In genomic region chr2:237306083-237306786, GRCh38 we compare ENCODE assay signal across 27 cellular contexts.
DNase-seq lines count a peak whose midpoint lies in the region; ATAC-seq, FAIRE-seq and TF ChIP-seq lines count a peak whose summit lies in the region.
"Had no signal": no experiment of that assay in that cellular context is flagged by ENCODE, and none has a peak within 500 bp of the region (broad histone marks: within the 10 kb centered on the region; RNA-seq: fewer than 3 reads in every experiment).

No MANE protein-coding gene starts in this region.

- no peaks in the 10 kb centered on the region for H3K4me1 ChIP-seq in H1 (replicated peaks in 1 of 4; ENCODE audit: control insufficient read depth in 3 of 4, insufficient read depth in 4 of 4, low read length in 3 of 4)

- no peak overlapping the region for H3K4me2 ChIP-seq in H1 (ENCODE audit: insufficient read depth in 1 of 2, low read depth in 2 of 2, low read length in 2 of 2)

- H3K4me3 Mint-ChIP-seq in osteocyte (ENCODE audit: unreplicated experiment), result no peak overlapping the region
- H3K4me3 Mint-ChIP-seq: activated T-helper 17 cell treated with anti-CD3 and anti-CD28 coated beads, Interleukin-2, amount 50 U/mL, for 72 hours; CD8-positive, alpha-beta T cell; T-helper 1 cell treated with Interleukin-12 subunit alpha and Interleukin-12 subunit beta and Interleukin-4 antibody, amounts not matched to agents 30 μg/mL and 1 μg/mL, for 36 hours; WTC11 had no signal

- TF ChIP-seq EP300 in H1 (IDR thresholded peaks at IDR 0.05; ENCODE audit: borderline replicate concordance in 1 of 2, low read depth in 2 of 2, low read length in 2 of 2), result no peak

- no peak overlapping the region for H3K14ac ChIP-seq in H1 (ENCODE audit: insufficient read length)

- no peak overlapping the region for H3K56ac ChIP-seq in H1 (replicated peaks; ENCODE audit: insufficient read length, low read depth, low read length)

- no peak overlapping the region for H3K9ac ChIP-seq in H1 (replicated peaks in 1 of 4; ENCODE audit: extremely low read depth in 1 of 4, low read depth in 3 of 4, low read length in 3 of 4)

- no peaks in the 10 kb centered on the region for H3K79me1 ChIP-seq in H1 (ENCODE audit: low read depth, low read length)

- peaks cover 11% of the 10 kb centered on the region for H3K9me3 ChIP-seq in MG63
- H3K9me3 ChIP-seq in H1 (ENCODE audit: insufficient read depth in 2 of 2, low read depth in 1 of 2, low read length in 1 of 2), result peaks cover 16% of the 10 kb centered on the region in 2 experiments
- H3K9me3 ChIP-seq: mucosa of descending colon, neutrophil, right atrium auricular region had no signal

- 89% methylated on average over 7 of the region's 7 CpGs; no CpG with 5 or more reads in 1 of the 2 experiments for WGBS in H1 (ENCODE audit: extremely low coverage in 1 of 2, insufficient coverage in 1 of 2, insufficient read length in 1 of 2, insufficient replicate concordance in 2 of 2, low coverage in 1 of 2, low lambda C conversion rate in 2 of 2, missing lambda C conversion rate in 1 of 2), 2 experiments

- POLR2A ChIA-PET in H1 (lab: Charles Lee; ENCODE audit: partially characterized antibody), result interaction anchor here (1.2 kb wide), 1 partner anchor 11 kb away, joined by 5 read pairs; no protein-coding TSS in a partner anchor

- no peak overlapping the region for H2BK120ac ChIP-seq in H1 (replicated peaks; ENCODE audit: low read depth, low read length)

- no peak overlapping the region for H2BK12ac ChIP-seq in H1 (ENCODE audit: low read depth, low read length)

- no peak overlapping the region for H2AK5ac ChIP-seq in H1 (ENCODE audit: low read depth, low read length)

- no peaks in the 10 kb centered on the region for H3K27me3 ChIP-seq in MG63
- H3K27me3 ChIP-seq in H1 (replicated peaks in 1 of 4; ENCODE audit: control insufficient read depth in 3 of 4, extremely low read depth in 1 of 4, insufficient read depth in 3 of 4, low read length in 3 of 4), result 0 out of 7 replicates have a peak, but pooled peaks cover 0 to 2% (median 0%) of the 10 kb centered on the region in 4 experiments
- H3K27me3 ChIP-seq: neutrophil, right atrium auricular region had no signal

- no peaks in the 10 kb centered on the region for H3K23me2 ChIP-seq in H1 (ENCODE audit: low read depth, low read length)

- H4K5ac ChIP-seq in H1 (ENCODE audit: insufficient read length, low read depth, low read length), result no peak overlapping the region

- H3K36me3 Mint-ChIP-seq in osteocyte (ENCODE audit: unreplicated experiment), result peaks cover 3% of the 10 kb centered on the region
- H3K36me3 Mint-ChIP-seq: CD8-positive, alpha-beta T cell had no signal

- no peak overlapping the region for H3K4ac ChIP-seq in H1 (replicated peaks; ENCODE audit: insufficient read length, low read depth, low read length)

- H3K4me3 ChIP-seq in MG63 (no peak overlapping the region), H1 (ENCODE audit: extremely low read depth in 1 of 4, insufficient read depth in 2 of 4, low read depth in 3 of 4, low read length in 4 of 4) (no peak overlapping the region)
- H3K4me3 ChIP-seq: mucosa of descending colon, right atrium auricular region had no signal

- H4K8ac ChIP-seq in H1 (ENCODE audit: extremely low read depth, insufficient read depth, low read length), result no peak overlapping the region

- H2AFZ ChIP-seq in H1 (ENCODE audit: low read length), result 0 out of 2 replicates have a peak overlapping the region, but pooled peaks have one; percentile 41

- H2BK20ac ChIP-seq in H1 (ENCODE audit: low read length), result no peak overlapping the region

- no peak overlapping the region for H3K27ac ChIP-seq in H1 (ENCODE audit: low read depth, low read length)
- H3K27ac ChIP-seq: neutrophil, right atrium auricular region had no signal

- no peak overlapping the region for H2BK5ac ChIP-seq in H1 (ENCODE audit: low read depth, low read length)

- H3K23ac ChIP-seq in H1 (ENCODE audit: insufficient read length), result no peak overlapping the region

- peaks cover 46% of the 10 kb centered on the region for H3K4me1 Mint-ChIP-seq in osteocyte (ENCODE audit: unreplicated experiment)
- H3K4me1 Mint-ChIP-seq: activated T-helper 17 cell treated with anti-CD3 and anti-CD28 coated beads, Interleukin-2, amount 50 U/mL, for 72 hours; WTC11 had no signal

- no peak for TF ChIP-seq RAD21 in H1 (IDR thresholded peaks at IDR 0.05 in 1 of 2, conservative IDR thresholded peaks at IDR 0.05 in 1 of 2; ENCODE audit: low read depth in 2 of 2, low read length in 2 of 2)

- CTCF ChIA-PET in H1 (lab: Charles Lee; ENCODE audit: partially characterized antibody), result interaction anchor here (1.0 to 1.2 kb wide), 4 partner anchors 9 to 152 kb away, joined by 3 to 4 read pairs (median 3); no protein-coding TSS in a partner anchor

- H3K18ac ChIP-seq in H1 (ENCODE audit: extremely low read depth, low read length), result no peak overlapping the region

- H3K79me2 ChIP-seq in H1 (ENCODE audit: control insufficient read depth in 1 of 2, insufficient read depth in 2 of 2, low read length in 2 of 2), result no peaks in the 10 kb centered on the region

- no peaks in the 10 kb centered on the region for H4K20me1 ChIP-seq in H1 (replicated peaks in 1 of 2; ENCODE audit: control insufficient read depth in 1 of 2, insufficient read depth in 2 of 2, low read length in 2 of 2)

- TF ChIP-seq CTCF in H1 (IDR thresholded peaks at IDR 0.05; ENCODE audit: control extremely low read depth in 1 of 3, insufficient read depth in 1 of 3, low read depth in 1 of 3, low read length in 3 of 3), result no peak
- TF ChIP-seq CTCF in osteocyte (IDR thresholded peaks at IDR 0.05), result no peak

- H3K9me3 Mint-ChIP-seq in osteocyte (ENCODE audit: unreplicated experiment), result peaks cover 14% of the 10 kb centered on the region
- H3K9me3 Mint-ChIP-seq: activated T-helper 17 cell treated with anti-CD3 and anti-CD28 coated beads, Interleukin-2, amount 50 U/mL, for 72 hours had no signal

- no peak for TF ChIP-seq POLR2A in H1 (IDR thresholded peaks at IDR 0.05; ENCODE audit: control extremely low read depth in 1 of 2, low read depth in 2 of 2, low read length in 2 of 2)

- no peak overlapping the region for H2BK15ac ChIP-seq in H1 (ENCODE audit: low read length)

- DNase-seq in Daoy (ENCODE audit: low read depth) (peak; percentile 85), MG63 (peak; percentile 76), H1 (ENCODE audit: low read depth in 1 of 2, low spot score in 2 of 2) (no peak), osteocyte (ENCODE audit: extremely low spot score, unreplicated experiment) (no peak), NCI-H187 (lab: John Stamatoyannopoulos, UW) (no peak)
- DNase-seq: CD8-positive, alpha-beta T cell; cerebellar nuclear complex; DMS53; hypothalamus; KBM-7; left cardiac atrium; mucosa of descending colon; NCI-H1048; NCI-H2081; NCI-H510A treated with DMSO at 0.1 percent for 48 hours; SHP77; stimulated activated naive CD4-positive, alpha-beta T cell had no signal

- H3K27ac Mint-ChIP-seq in osteocyte (ENCODE audit: unreplicated experiment), result peak overlapping the region; percentile 84
- H3K27ac Mint-ChIP-seq: activated T-helper 17 cell treated with anti-CD3 and anti-CD28 coated beads, Interleukin-2, amount 50 U/mL, for 72 hours; CD8-positive, alpha-beta T cell; T-helper 1 cell treated with Interleukin-12 subunit alpha and Interleukin-12 subunit beta and Interleukin-4 antibody, amounts not matched to agents 30 μg/mL and 1 μg/mL, for 36 hours; WTC11 had no signal

- H3K36me3 ChIP-seq in MG63 (peaks cover 9% of the 10 kb centered on the region), H1 (ENCODE audit: control insufficient read depth in 2 of 4, insufficient read depth in 4 of 4, low read length in 3 of 4) (no peaks in the 10 kb centered on the region)
- H3K36me3 ChIP-seq: neutrophil, right atrium auricular region had no signal

- H3K27me3 Mint-ChIP-seq in osteocyte (ENCODE audit: unreplicated experiment), result no peaks in the 10 kb centered on the region

- FAIRE-seq in H1 (lab: Jason Lieb, UNC), result no peak
- FAIRE-seq: GM18507, H54 had no signal

- H4K91ac ChIP-seq in H1 (replicated peaks; ENCODE audit: insufficient read length, low read length), result no peak overlapping the region

- no peak for ATAC-seq in GM21737 (IDR thresholded peaks at IDR 0.05; ENCODE audit: unreplicated experiment)
- no peak for ATAC-seq in HG03039 (IDR thresholded peaks at IDR 0.05; ENCODE audit: unreplicated experiment)
- no peak for ATAC-seq in GM18502 (IDR thresholded peaks at IDR 0.05; ENCODE audit: poor library complexity, unreplicated experiment)
- ATAC-seq: activated T-helper 17 cell treated with anti-CD3 and anti-CD28 coated beads, Interleukin-2, amount 50 U/mL, for 72 hours; CD8-positive, alpha-beta T cell; left cardiac atrium; mucosa of descending colon; WTC11 had no signal

TF ChIP-seq in H1, 55 proteins besides CTCF, POLR2A, EP300 and RAD21:
- no peak for TF ChIP-seq TAF7 (optimal IDR thresholded peaks at IDR 0.05; ENCODE audit: borderline replicate concordance, low read depth, low read length)
- TF ChIP-seq KDM1A (IDR thresholded peaks at IDR 0.05; ENCODE audit: borderline replicate concordance, low read length), result no peak
- TF ChIP-seq ATF3 (IDR thresholded peaks at IDR 0.05; ENCODE audit: insufficient read depth, low read depth, low read length), result no peak
- TF ChIP-seq NRF1 (IDR thresholded peaks at IDR 0.05; ENCODE audit: low read depth, low read length), result no peak
- no peak for TF ChIP-seq CBX8 (IDR thresholded peaks at IDR 0.05; ENCODE audit: borderline replicate concordance, low read depth, low read length)
- no peak for TF ChIP-seq KDM5A (IDR thresholded peaks at IDR 0.05; ENCODE audit: low read length)
- no peak for TF ChIP-seq CBX5 (IDR thresholded peaks at IDR 0.05; ENCODE audit: low read depth, low read length)
- no peak for TF ChIP-seq RNF2 (IDR thresholded peaks at IDR 0.05; ENCODE audit: borderline replicate concordance, low read depth, low read length, missing control alignments, poor library complexity, severe bottlenecking)
- TF ChIP-seq SIRT6 (IDR thresholded peaks at IDR 0.05; ENCODE audit: low read length), result no peak
- no peak for TF ChIP-seq BCL11A (IDR thresholded peaks at IDR 0.05; ENCODE audit: low read depth in 2 of 2, low read length in 2 of 2)

Comparison
In these comparisons a context has a peak if more than half of its experiments do, and no peak if none do; other contexts are left out.
1. DNase-seq: peak in Daoy (single experiment) and MG63 (single experiment); none in H1 (0 of 2), osteocyte (single experiment) and NCI-H187 (0 of 2).